Comparison of ENCODE assay signal across 24 cellular contexts in genomic region chr5:82670692-82671091, GRCh38.
"Had no signal": no experiment of that assay in that cellular context is flagged by ENCODE, and none has a peak within 500 bp of the region (broad histone marks: within the 10 kb centered on the region; RNA-seq: fewer than 3 reads in every experiment).

No MANE protein-coding gene starts in this region.

- ATAC-seq: left colon, left lung, pancreas, right cardiac atrium, upper lobe of right lung had no signal

- H3K9me3 Mint-ChIP-seq: immature natural killer cell; mesothelial cell of epicardium; nephron progenitor cell; stimulated activated effector memory CD8-positive, alpha-beta T cell treated with anti-CD3 and anti-CD28 coated beads, Interleukin-12 subunit alpha, Interleukin-12 subunit beta, amount 100 ng/mL, for 72 hours; stimulated activated naive CD8-positive, alpha-beta T cell treated with anti-CD3 and anti-CD28 coated beads, Interleukin-15, Interleukin-2, amounts not matched to agents 100 ng/mL and 50 ng/mL, for 24 hours had no signal

- H3K4me3 Mint-ChIP-seq: immature natural killer cell; mesothelial cell of epicardium; naive B cell; nephron progenitor cell; stimulated activated effector memory CD8-positive, alpha-beta T cell treated with anti-CD3 and anti-CD28 coated beads, Interleukin-12 subunit alpha, Interleukin-12 subunit beta, amount 100 ng/mL, for 72 hours; stimulated activated naive CD8-positive, alpha-beta T cell treated with anti-CD3 and anti-CD28 coated beads, Interleukin-15, Interleukin-2, amounts not matched to agents 100 ng/mL and 50 ng/mL, for 24 hours had no signal

- H3K27ac Mint-ChIP-seq: immature natural killer cell; mesothelial cell of epicardium; naive B cell; nephron progenitor cell; stimulated activated effector memory CD8-positive, alpha-beta T cell treated with anti-CD3 and anti-CD28 coated beads, Interleukin-12 subunit alpha, Interleukin-12 subunit beta, amount 100 ng/mL, for 72 hours; stimulated activated naive CD8-positive, alpha-beta T cell treated with anti-CD3 and anti-CD28 coated beads, Interleukin-15, Interleukin-2, amounts not matched to agents 100 ng/mL and 50 ng/mL, for 24 hours had no signal

- H3K4me1 Mint-ChIP-seq: naive B cell had no signal

- DNase-seq: hypothalamus; immature natural killer cell; kidney; left colon; left lung; mesendoderm; naive B cell; nephron progenitor cell; nucleus accumbens; pancreas; posterior cingulate gyrus; retina; right cardiac atrium; sigmoid colon; small intestine; spleen; stimulated activated CD4-positive, alpha-beta T cell treated with anti-CD3 and anti-CD28 coated beads, Interleukin-4, amount 100 ng/mL, for 24 hours; stimulated activated naive CD4-positive, alpha-beta T cell; tibial artery; trophoblast cell; upper lobe of right lung had no signal

- H3K36me3 Mint-ChIP-seq: mesothelial cell of epicardium; naive B cell; stimulated activated effector memory CD8-positive, alpha-beta T cell treated with anti-CD3 and anti-CD28 coated beads, Interleukin-12 subunit alpha, Interleukin-12 subunit beta, amount 100 ng/mL, for 72 hours had no signal

- H3K27me3 Mint-ChIP-seq: naive B cell had no signal
